In the genomic region with DNA sequence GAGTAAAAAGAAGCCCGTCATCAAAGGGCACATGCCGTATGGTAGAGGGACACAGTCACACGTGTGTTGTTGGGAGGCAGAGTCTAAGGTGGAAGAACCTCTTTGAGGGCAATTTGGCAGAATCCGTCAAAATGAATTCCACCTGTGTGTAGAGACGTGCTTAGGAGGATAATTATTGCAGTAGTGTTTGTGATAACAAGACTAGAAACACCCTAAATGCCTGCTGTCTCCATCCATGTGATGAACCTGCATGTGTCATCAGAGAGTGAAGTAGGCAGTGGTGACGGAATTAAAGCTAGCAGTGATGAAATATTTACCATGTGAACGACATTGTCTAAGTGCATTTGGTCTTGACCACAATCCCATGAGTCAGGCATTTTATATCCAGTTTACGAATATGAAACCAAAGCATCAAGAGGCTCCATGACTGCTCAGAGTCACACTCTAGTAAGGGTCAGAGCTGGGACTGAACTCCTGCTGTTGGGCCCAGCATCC, we compare ENCODE assay signal across 12 cellular contexts.
DNase-seq lines count a peak whose midpoint lies in the region; ATAC-seq and TF ChIP-seq lines count a peak whose summit lies in the region.
"Had no signal": no experiment of that assay in that cellular context is flagged by ENCODE, and none has a peak within 500 bp of the region (broad histone marks: within the 10 kb centered on the region; RNA-seq: fewer than 3 reads in every experiment).

No MANE protein-coding gene starts in this region.

- H3K36me3 Mint-ChIP-seq in activated CD8-positive, alpha-beta T cell treated with anti-CD3 and anti-CD28 coated beads for 36 hours (ENCODE audit: low read depth) = no peaks in the 10 kb centered on the region
- no peaks in the 10 kb centered on the region for H3K36me3 Mint-ChIP-seq in activated CD8-positive, alpha-beta T cell treated with anti-CD3 and anti-CD28 coated beads, Interleukin-2, amount 10 ng/mL, durations not matched to agents 7 days and 5 days (ENCODE audit: low read depth)
- no peaks in the 10 kb centered on the region for H3K36me3 Mint-ChIP-seq in chondrocyte (ENCODE audit: low read depth)
- H3K36me3 Mint-ChIP-seq: WTC11 had no signal

- intact Hi-C loops in activated CD8-positive, alpha-beta T cell treated with anti-CD3 and anti-CD28 coated beads for 36 hours (cut with micrococcal nuclease) = no loop called here

- CTCF ChIA-PET in activated CD8-positive, alpha-beta T cell treated with anti-CD3 and anti-CD28 coated beads for 36 hours (lab: Charles Lee) = no interaction called here
- CTCF ChIA-PET in activated CD8-positive, alpha-beta T cell treated with anti-CD3 and anti-CD28 coated beads, Interleukin-2, amount 10 ng/mL, durations not matched to agents 7 days and 5 days (lab: Charles Lee) = interaction anchor here (0.9 kb wide), 1 partner anchor 61 kb away, joined by 3 read pairs; a partner anchor contains a TSS

- no peak for DNase-seq in activated CD8-positive, alpha-beta T cell treated with anti-CD3 and anti-CD28 coated beads for 36 hours
- DNase-seq in activated CD8-positive, alpha-beta T cell treated with anti-CD3 and anti-CD28 coated beads, Interleukin-2, amount 10 ng/mL, durations not matched to agents 7 days and 5 days = no peak
- DNase-seq in RKO (ENCODE audit: low spot score) = peak; percentile 64
- DNase-seq in fibroblast of gingiva (ENCODE audit: low read depth) = peak; percentile 51
- DNase-seq in stromal cell of bone marrow (ENCODE audit: low read depth) = peak; percentile 67
- no peak for DNase-seq in NCI-H1048 (lab: John Stamatoyannopoulos, UW)
- no peak for DNase-seq in GM20000 (ENCODE audit: low spot score)
- DNase-seq in chondrocyte (ENCODE audit: low spot score) = no peak
- DNase-seq: activated naive CD4-positive, alpha-beta T cell treated with anti-CD3 and anti-CD28 coated beads, Interleukin-2, amount 50 U/mL, for 16 hours; MG63; right lobe of liver had no signal

- H3K4me1 Mint-ChIP-seq in activated CD8-positive, alpha-beta T cell treated with anti-CD3 and anti-CD28 coated beads for 36 hours (ENCODE audit: low read depth) = peaks cover 23% of the 10 kb centered on the region
- peaks cover 28% of the 10 kb centered on the region for H3K4me1 Mint-ChIP-seq in activated CD8-positive, alpha-beta T cell treated with anti-CD3 and anti-CD28 coated beads, Interleukin-2, amount 10 ng/mL, durations not matched to agents 7 days and 5 days (ENCODE audit: low read depth)
- H3K4me1 Mint-ChIP-seq in chondrocyte (ENCODE audit: low read depth) = peaks cover 30% of the 10 kb centered on the region

- H3K9me3 Mint-ChIP-seq in activated CD8-positive, alpha-beta T cell treated with anti-CD3 and anti-CD28 coated beads for 36 hours = no peaks in the 10 kb centered on the region
- no peaks in the 10 kb centered on the region for H3K9me3 Mint-ChIP-seq in activated CD8-positive, alpha-beta T cell treated with anti-CD3 and anti-CD28 coated beads, Interleukin-2, amount 10 ng/mL, durations not matched to agents 7 days and 5 days (ENCODE audit: insufficient read depth)
- H3K9me3 Mint-ChIP-seq in chondrocyte (ENCODE audit: low read depth) = peaks cover 3% of the 10 kb centered on the region

- POLR2A ChIA-PET in activated CD8-positive, alpha-beta T cell treated with anti-CD3 and anti-CD28 coated beads for 36 hours (lab: Charles Lee) = interaction anchor here (1.0 kb wide), 1 partner anchor 12 kb away, joined by 3 read pairs; no protein-coding TSS in a partner anchor
- POLR2A ChIA-PET in activated CD8-positive, alpha-beta T cell treated with anti-CD3 and anti-CD28 coated beads, Interleukin-2, amount 10 ng/mL, durations not matched to agents 7 days and 5 days (lab: Charles Lee) = no interaction called here

- H3K27me3 Mint-ChIP-seq in activated CD8-positive, alpha-beta T cell treated with anti-CD3 and anti-CD28 coated beads for 36 hours = no peaks in the 10 kb centered on the region
- no peaks in the 10 kb centered on the region for H3K27me3 Mint-ChIP-seq in activated CD8-positive, alpha-beta T cell treated with anti-CD3 and anti-CD28 coated beads, Interleukin-2, amount 10 ng/mL, durations not matched to agents 7 days and 5 days (ENCODE audit: low read depth)
- no peaks in the 10 kb centered on the region for H3K27me3 Mint-ChIP-seq in chondrocyte (ENCODE audit: low read depth)

- TF ChIP-seq CTCF in activated CD8-positive, alpha-beta T cell treated with anti-CD3 and anti-CD28 coated beads for 36 hours (IDR thresholded peaks at IDR 0.05) = no peak
- TF ChIP-seq CTCF in GM20000 (IDR thresholded peaks at IDR 0.05; ENCODE audit: extremely low read depth, missing control alignments) = no peak
- no peak for TF ChIP-seq CTCF in chondrocyte (IDR thresholded peaks at IDR 0.05)

- no peak overlapping the region for H3K4me3 Mint-ChIP-seq in activated CD8-positive, alpha-beta T cell treated with anti-CD3 and anti-CD28 coated beads for 36 hours
- no peak overlapping the region for H3K4me3 Mint-ChIP-seq in activated CD8-positive, alpha-beta T cell treated with anti-CD3 and anti-CD28 coated beads, Interleukin-2, amount 10 ng/mL, durations not matched to agents 7 days and 5 days
- no peak overlapping the region for H3K4me3 Mint-ChIP-seq in chondrocyte (ENCODE audit: unreplicated experiment)
- H3K4me3 Mint-ChIP-seq: WTC11 had no signal

- ATAC-seq in activated CD8-positive, alpha-beta T cell treated with anti-CD3 and anti-CD28 coated beads for 36 hours = peak; percentile 35
- no peak for ATAC-seq in activated CD8-positive, alpha-beta T cell treated with anti-CD3 and anti-CD28 coated beads, Interleukin-2, amount 10 ng/mL, durations not matched to agents 7 days and 5 days
- ATAC-seq: WTC11 had no signal

- no peak overlapping the region for H3K27ac Mint-ChIP-seq in activated CD8-positive, alpha-beta T cell treated with anti-CD3 and anti-CD28 coated beads for 36 hours
- no peak overlapping the region for H3K27ac Mint-ChIP-seq in activated CD8-positive, alpha-beta T cell treated with anti-CD3 and anti-CD28 coated beads, Interleukin-2, amount 10 ng/mL, durations not matched to agents 7 days and 5 days
- no peak overlapping the region for H3K27ac Mint-ChIP-seq in chondrocyte (ENCODE audit: unreplicated experiment)
- H3K27ac Mint-ChIP-seq: WTC11 had no signal

Comparison
In these comparisons a context has a peak if more than half of its experiments do, and no peak if none do; other contexts are left out.
1. DNase-seq: peak in RKO (single experiment), fibroblast of gingiva (single experiment) and stromal cell of bone marrow (single experiment); none in activated CD8-positive, alpha-beta T cell treated with anti-CD3 and anti-CD28 coated beads for 36 hours (single experiment), activated CD8-positive, alpha-beta T cell treated with anti-CD3 and anti-CD28 coated beads, Interleukin-2, amount 10 ng/mL, durations not matched to agents 7 days and 5 days (single experiment), NCI-H1048 (single experiment), GM20000 (single experiment) and chondrocyte (single experiment).